Comparison of ENCODE assay signal across 21 cellular contexts in the genomic region with DNA sequence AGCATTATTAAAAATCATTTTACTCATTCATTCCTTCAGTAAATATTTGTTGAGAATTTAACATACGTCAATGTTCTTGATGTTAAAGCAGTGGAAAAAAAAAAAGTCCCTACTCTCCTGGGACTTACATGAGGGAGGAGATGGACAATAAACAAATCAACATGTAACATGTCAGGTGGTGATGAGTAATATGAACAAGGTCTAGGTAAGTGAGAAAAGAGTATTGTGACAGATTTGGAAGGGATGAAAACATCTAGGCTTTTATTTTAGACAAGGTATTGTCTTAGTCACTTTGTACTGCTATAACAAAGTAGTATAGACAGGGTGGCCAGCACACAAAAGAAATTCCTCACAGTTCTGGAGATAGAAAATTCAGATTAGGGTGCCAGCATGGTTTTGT.
DNase-seq lines count a peak whose midpoint lies in the region; ATAC-seq and TF ChIP-seq lines count a peak whose summit lies in the region.
"Had no signal": no experiment of that assay in that cellular context is flagged by ENCODE, and none has a peak within 500 bp of the region (broad histone marks: within the 10 kb centered on the region; RNA-seq: fewer than 3 reads in every experiment).

No MANE protein-coding gene starts in this region.

- no peaks in the 10 kb centered on the region for H3K79me2 ChIP-seq in mammary epithelial cell (ENCODE audit: insufficient read depth, low read length)

- no peak for TF ChIP-seq CTCF in mammary epithelial cell (conservative IDR thresholded peaks at IDR 0.05 in 1 of 2, IDR thresholded peaks at IDR 0.05 in 1 of 2; ENCODE audit: extremely low read depth in 1 of 2, insufficient read depth in 1 of 2, low read depth in 1 of 2, low read length in 2 of 2)
- TF ChIP-seq CTCF in foreskin keratinocyte (conservative IDR thresholded peaks at IDR 0.05): no peak
- TF ChIP-seq CTCF in stomach (IDR thresholded peaks at IDR 0.05): no peak

- H3K4me1 ChIP-seq in mammary epithelial cell (ENCODE audit: insufficient read depth, low read length) (peaks cover 6% of the 10 kb centered on the region), foreskin keratinocyte (no peaks in the 10 kb centered on the region), stomach (no peaks in the 10 kb centered on the region)
- H3K4me1 ChIP-seq: A549; BE2C; BLaER1 treated with 17β-estradiol and CSF1 and Interleukin-3, amounts not matched to agents 10 nM and 100 nM had no signal

- TF ChIP-seq POLR2A in stomach (IDR thresholded peaks at IDR 0.05): no peak

- H3K27me3 ChIP-seq in mammary epithelial cell (ENCODE audit: insufficient read depth, low read length) (no peaks in the 10 kb centered on the region), foreskin keratinocyte (no peaks in the 10 kb centered on the region), H7 (ENCODE audit: control insufficient read depth, insufficient read depth, low read length) (no peaks in the 10 kb centered on the region), stomach (no peaks in the 10 kb centered on the region)
- H3K27me3 ChIP-seq: BE2C; BLaER1 treated with 17β-estradiol and CSF1 and Interleukin-3, amounts not matched to agents 10 nM and 100 nM had no signal

- ATAC-seq in foreskin keratinocyte: peak; percentile 78
- ATAC-seq: A549, GM12878, GM23338 had no signal

- no peaks in the 10 kb centered on the region for H4K20me1 ChIP-seq in mammary epithelial cell (ENCODE audit: insufficient read depth, low read length)
- H4K20me1 ChIP-seq: BLaER1 treated with 17β-estradiol and CSF1 and Interleukin-3, amounts not matched to agents 10 nM and 100 nM had no signal

- BruUV-seq in mammary epithelial cell (replicated peaks; lab: Mats Ljungman, UMichigan): no TSS peak

- dilution Hi-C loops in mammary epithelial cell (cut with HindIII; ENCODE audit: low sequenced_read_pairs): no loop called here

- intact Hi-C loops in mammary epithelial cell (cut with micrococcal nuclease): no loop called here
- intact Hi-C loops in stomach (cut with DNase I; ENCODE audit: low total_unique reads): no loop called here

- H3K36me3 ChIP-seq in mammary epithelial cell (ENCODE audit: insufficient read depth, low read length) (no peaks in the 10 kb centered on the region), H7 (replicated peaks; ENCODE audit: control insufficient read depth, insufficient read depth, low read length) (no peaks in the 10 kb centered on the region), stomach (no peaks in the 10 kb centered on the region)
- H3K36me3 ChIP-seq: BE2C; BLaER1 treated with 17β-estradiol and CSF1 and Interleukin-3, amounts not matched to agents 10 nM and 100 nM; HAP-1 had no signal

- no peak overlapping the region for H3K9ac ChIP-seq in mammary epithelial cell (ENCODE audit: insufficient read depth, low read length)
- H3K9ac ChIP-seq: BLaER1 treated with 17β-estradiol and CSF1 and Interleukin-3, amounts not matched to agents 10 nM and 100 nM had no signal

- CTCF ChIA-PET in mammary epithelial cell (lab: Charles Lee; ENCODE audit: low non-redundant PET): interaction anchor here (0.8 kb wide), 1 partner anchor 24 kb away, joined by 15 read pairs; no protein-coding TSS in a partner anchor

- H3K27ac ChIP-seq in mammary epithelial cell (ENCODE audit: insufficient read depth, low read depth, low read length) (peak overlapping the region; percentile 57), foreskin keratinocyte (no peak overlapping the region), stomach (no peak overlapping the region)
- H3K27ac ChIP-seq: A549; BLaER1 treated with 17β-estradiol and CSF1 and Interleukin-3, amounts not matched to agents 10 nM and 100 nM had no signal

- no peak overlapping the region for H3K4me2 ChIP-seq in mammary epithelial cell (ENCODE audit: insufficient read depth, low read depth, low read length)
- H3K4me2 ChIP-seq: A549; BLaER1 treated with 17β-estradiol and CSF1 and Interleukin-3, amounts not matched to agents 10 nM and 100 nM; GM23338 had no signal

- H3K9me3 ChIP-seq in mammary epithelial cell (replicated peaks; ENCODE audit: insufficient read depth, low read length): no peaks in the 10 kb centered on the region
- peaks cover 0 to 3% (median 0%) of the 10 kb centered on the region in 4 donors for H3K9me3 ChIP-seq in stomach
- H3K9me3 ChIP-seq: A549; BE2C; BLaER1 treated with 17β-estradiol and CSF1 and Interleukin-3, amounts not matched to agents 10 nM and 100 nM; HAP-1 had no signal

- H2AFZ ChIP-seq in mammary epithelial cell (ENCODE audit: low read depth, low read length): no peak overlapping the region
- H2AFZ ChIP-seq: GM23338 had no signal

- WGBS in mammary epithelial cell (ENCODE audit: low coverage, missing lambda C conversion rate): 100% methylated on average over 1 of the region's 1 CpG
- WGBS in stomach, 5 donors: 66 to 84% (median 75%) methylated on average over 1 of the region's 1 CpG

- H3K4me3 ChIP-seq in mammary epithelial cell (replicated peaks in 1 of 3; ENCODE audit: insufficient read depth in 1 of 3, low read depth in 2 of 3, low read length in 3 of 3) (no peak overlapping the region), H7 (ENCODE audit: insufficient read depth, low read depth, low read length) (no peak overlapping the region), stomach (no peak overlapping the region)
- H3K4me3 ChIP-seq: A549; BLaER1 treated with 17β-estradiol and CSF1 and Interleukin-3, amounts not matched to agents 10 nM and 100 nM; GM12878; GM23338; HAP-1 had no signal

- no peak for TF ChIP-seq EP300 in stomach (IDR thresholded peaks at IDR 0.05)

- peak; percentile 23 for DNase-seq in NCI-H69 (lab: John Stamatoyannopoulos, UW)
- peak; percentile 56 for DNase-seq in mammary epithelial cell
- peak in 1 of 2 donors; percentile 4 for DNase-seq in foreskin keratinocyte
- DNase-seq in H7: no peak
- DNase-seq in stomach: no peak
- DNase-seq in activated CD8-positive, alpha-beta memory T cell treated with anti-CD3 and anti-CD28 coated beads for 24 hours: no peak
- DNase-seq: 8988T; AML-193; BE2C; CD4-positive, alpha-beta T cell; CD8-positive, alpha-beta memory T cell; DMS 273 treated with DMSO at 0.1 percent for 48 hours; DMS79; EL; GDM1; HFFc6 had no signal

- in situ Hi-C loops in mammary epithelial cell (cut with MboI; ENCODE audit: low sequenced_read_pairs in 2 of 2): no loop called here

Comparison
In these comparisons a context has a peak if more than half of its experiments do, and no peak if none do; other contexts are left out.
1. DNase-seq: peak in NCI-H69 (single experiment) and mammary epithelial cell (single experiment); none in H7 (single experiment), stomach (single experiment) and activated CD8-positive, alpha-beta memory T cell treated with anti-CD3 and anti-CD28 coated beads for 24 hours (single experiment).